1 cellular context compared by ENCODE assay signal in genomic region chr6:158031191-158031444, GRCh38.
TF ChIP-seq lines count a peak whose summit lies in the region.

No MANE protein-coding gene starts in this region.

TF ChIP-seq in IMR-90, 13 proteins besides CTCF, POLR2A, EP300 and RAD21 (continued from another document):
- TF ChIP-seq MAZ (IDR thresholded peaks at IDR 0.05; ENCODE audit: borderline replicate concordance, low read depth, low read length) (no peak), USF2 (IDR thresholded peaks at IDR 0.05; ENCODE audit: low read depth, low read length) (no peak), RFX5 (IDR thresholded peaks at IDR 0.05; ENCODE audit: low read depth, low read length) (no peak), NFE2L2 (IDR thresholded peaks at IDR 0.05; ENCODE audit: low read depth, low read length) (no peak), CHD1 (IDR thresholded peaks at IDR 0.05; ENCODE audit: low read depth, low read length) (no peak), FOS (IDR thresholded peaks at IDR 0.05; ENCODE audit: low read depth, low read length) (no peak), RCOR1 (IDR thresholded peaks at IDR 0.05; ENCODE audit: insufficient replicate concordance, low read length) (no peak), MXI1 (IDR thresholded peaks at IDR 0.05; ENCODE audit: borderline replicate concordance, low read depth, low read length) (no peak), SMC3 (IDR thresholded peaks at IDR 0.05; ENCODE audit: low read depth, low read length) (no peak), ELK1 (IDR thresholded peaks at IDR 0.05; ENCODE audit: borderline replicate concordance, low read depth, low read length) (no peak)
